In genomic region chr6:35161776-35162607, GRCh38 we compare ENCODE assay signal across 24 cellular contexts. TPM values are rescaled to one million over a fixed set of nuclear protein-coding genes. Genes with fewer than 3 reads are reported as not detected.
DNase-seq lines count a peak whose midpoint lies in the region; ATAC-seq and TF ChIP-seq lines count a peak whose summit lies in the region.
"Had no signal": no experiment of that assay in that cellular context is flagged by ENCODE, and none has a peak within 500 bp of the region (broad histone marks: within the 10 kb centered on the region; RNA-seq: fewer than 3 reads in every experiment).

No MANE protein-coding gene starts in this region.

- DNase-seq in Ammon's horn (ENCODE audit: low spot score) (peak; percentile 25), fibroblast of gingiva (ENCODE audit: low read depth) (peak; percentile 52), midbrain (lab: John Stamatoyannopoulos, UW) (peak; percentile 31), NCI-H510A treated with DMSO at 0.1 percent for 48 hours (lab: John Stamatoyannopoulos, UW) (no peak)
- no peak for DNase-seq in stimulated activated CD4-positive, alpha-beta T cell treated with anti-CD3 and anti-CD28 coated beads, Interleukin-12 subunit alpha, Interleukin-12 subunit beta, amount 100 ng/mL, for 4 hours
- no peak for DNase-seq in activated naive CD4-positive, alpha-beta T cell treated with anti-CD3 and anti-CD28 coated beads, Interleukin-2, amount 50 U/mL, for 16 hours
- DNase-seq: activated CD4-positive, CD25-positive, alpha-beta regulatory T cell; activated CD8-positive, alpha-beta T cell treated with anti-CD3 and anti-CD28 coated beads for 36 hours; activated T-cell treated with anti-CD3 and anti-CD28 coated beads, Interleukin-2, amount 50 U/mL, for 48 hours; CD4-positive, alpha-beta memory T cell; colonic mucosa; DMS79 treated with DMSO at 0.1 percent for 48 hours; H7; Kasumi-1; naive thymus-derived CD8-positive, alpha-beta T cell; NCI-H1092; NCI-H2029 treated with DMSO at 0.1 percent for 48 hours; NCI-H446; stimulated activated CD4-positive, alpha-beta T cell treated with anti-CD3 and anti-CD28 coated beads, Interleukin-4, amount 100 ng/mL, for 1 hour; T1000; upper lobe of left lung had no signal

- ATAC-seq in HG02973 (IDR thresholded peaks at IDR 0.05; ENCODE audit: unreplicated experiment): no peak
- ATAC-seq: activated CD8-positive, alpha-beta T cell treated with anti-CD3 and anti-CD28 coated beads for 36 hours; naive thymus-derived CD8-positive, alpha-beta T cell had no signal

TF ChIP-seq in PFSK-1, 5 proteins besides CTCF, POLR2A, EP300 and RAD21:
- peak in 1 of 2 experiments; percentile 67; a peak in 1 of 4 replicates for TF ChIP-seq REST (IDR thresholded peaks at IDR 0.05; ENCODE audit: insufficient read depth in 1 of 2, low read depth in 2 of 2, low read length in 2 of 2)
- TF ChIP-seq FOXP2 (optimal IDR thresholded peaks at IDR 0.05; ENCODE audit: borderline replicate concordance, extremely low read depth, extremely low read length, insufficient read depth): no peak
- 0 out of 2 replicates have a peak, but pooled peaks have one; percentile 13 for TF ChIP-seq TAF1 (IDR thresholded peaks at IDR 0.05; ENCODE audit: borderline replicate concordance, insufficient read depth, low read length)

RNA-seq across cellular contexts. Expression of gene TCP11, which starts 20.9 kb away (rescaled TPM):
- polyA plus RNA-seq in PFSK-1 (2012; ENCODE audit: insufficient read length, low read depth): 0.34 TPM
- polyA plus RNA-seq: CD4-positive, alpha-beta memory T cell; keratinocyte; naive thymus-derived CD8-positive, alpha-beta T cell had no signal

RNA-seq across cellular contexts. Expression of gene SCUBE3, which starts 51.8 kb away (rescaled TPM):
- polyA plus RNA-seq in PFSK-1 (2012; ENCODE audit: insufficient read length, low read depth): 1.1 TPM

Comparison
In these comparisons a context has a peak if more than half of its experiments do, and no peak if none do; other contexts are left out.
1. DNase-seq: peak in Ammon's horn (single experiment), fibroblast of gingiva (single experiment) and midbrain (single experiment); none in NCI-H510A treated with DMSO at 0.1 percent for 48 hours (single experiment), stimulated activated CD4-positive, alpha-beta T cell treated with anti-CD3 and anti-CD28 coated beads, Interleukin-12 subunit alpha, Interleukin-12 subunit beta, amount 100 ng/mL, for 4 hours (single experiment) and activated naive CD4-positive, alpha-beta T cell treated with anti-CD3 and anti-CD28 coated beads, Interleukin-2, amount 50 U/mL, for 16 hours (single experiment).